In the genomic region with DNA sequence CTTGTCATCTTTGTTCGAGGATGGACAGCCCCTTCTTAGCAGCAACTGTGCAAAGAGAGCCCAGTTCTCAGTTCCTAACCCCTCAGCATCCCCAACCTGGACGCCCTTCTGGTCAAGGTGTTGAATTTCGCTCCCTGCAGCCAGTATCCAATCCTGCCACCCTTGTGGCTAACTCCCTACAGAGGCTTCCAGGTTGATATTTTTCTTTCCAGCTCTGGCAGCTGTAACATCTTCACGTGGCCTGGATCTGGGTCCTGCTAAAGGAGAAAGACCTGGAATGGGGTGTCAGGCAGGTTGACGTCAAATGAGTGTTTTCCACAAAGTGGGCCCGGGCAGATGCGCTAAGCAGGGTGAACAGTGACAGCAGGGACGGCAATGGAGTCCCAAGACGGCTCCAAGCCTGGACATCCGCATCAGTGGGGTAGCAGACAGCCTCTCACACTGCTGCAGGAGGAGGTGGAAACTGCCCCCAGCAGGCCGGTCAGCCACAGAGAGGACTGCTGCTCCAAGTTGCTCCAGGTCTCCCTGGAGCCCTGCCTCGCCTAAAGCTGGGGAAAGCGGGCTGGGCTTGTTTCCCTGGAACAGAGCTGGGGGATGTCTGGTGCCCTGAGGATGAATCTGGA, we compare ENCODE assay signal across 9 cellular contexts. TPM values are rescaled to one million over a fixed set of nuclear protein-coding genes. Genes with fewer than 3 reads are reported as not detected.
DNase-seq lines count a peak whose midpoint lies in the region; ATAC-seq and TF ChIP-seq lines count a peak whose summit lies in the region.
"Had no signal": no experiment of that assay in that cellular context is flagged by ENCODE, and none has a peak within 500 bp of the region (broad histone marks: within the 10 kb centered on the region; RNA-seq: fewer than 3 reads in every experiment).

No MANE protein-coding gene starts in this region.

- no peak overlapping the region for H2BK5ac ChIP-seq in mesendoderm (ENCODE audit: low read length)

- no peak overlapping the region for H2AK5ac ChIP-seq in mesendoderm (ENCODE audit: low read length)

- H3K23ac ChIP-seq in mesendoderm (ENCODE audit: low read length) = no peak overlapping the region

- no peak for DNase-seq in heart left ventricle
- DNase-seq in Right ventricle myocardium superior = no peak
- DNase-seq in body of pancreas = no peak
- no peak for DNase-seq in mesendoderm
- no peak for DNase-seq in vagina (ENCODE audit: extremely low spot score in 2 of 2)
- DNase-seq in activated CD4-positive, CD25-positive, alpha-beta regulatory T cell (lab: John Stamatoyannopoulos, UW) = no peak
- DNase-seq in NOMO-1 treated with dmso at 0.1 percent for 144 hours (lab: John Stamatoyannopoulos, UW; ENCODE audit: unreplicated experiment) = no peak

- H4K8ac ChIP-seq in mesendoderm (ENCODE audit: low read depth, low read length) = no peak overlapping the region

- peak overlapping the region; percentile 11 for H3K18ac ChIP-seq in mesendoderm (ENCODE audit: low read length)

- H3K27me3 ChIP-seq in heart left ventricle (peaks cover 0 to 7% (median 0%) of the 10 kb centered on the region in 9 donors), body of pancreas (no peaks in the 10 kb centered on the region), mesendoderm (ENCODE audit: insufficient read depth, low read length, poor library complexity) (no peaks in the 10 kb centered on the region), vagina (no peaks in the 10 kb centered on the region)

- no peak for TF ChIP-seq POLR2A in heart left ventricle (IDR thresholded peaks at IDR 0.05)
- no peak for TF ChIP-seq POLR2A in body of pancreas (IDR thresholded peaks at IDR 0.05)
- TF ChIP-seq POLR2A in vagina (IDR thresholded peaks at IDR 0.05) = no peak

- peaks cover 0 to 29% (median 24%) of the 10 kb centered on the region in 9 donors for H3K36me3 ChIP-seq in heart left ventricle
- H3K36me3 ChIP-seq in body of pancreas (replicated peaks in 1 of 2; ENCODE audit: insufficient read depth in 1 of 2, low read depth in 2 of 2) = peaks cover 0 to 2% of the 10 kb centered on the region in 2 donors
- H3K36me3 ChIP-seq in mesendoderm (ENCODE audit: control insufficient read depth, insufficient read depth, low read length) = peaks cover 5% of the 10 kb centered on the region
- peaks cover 0 to 30% of the 10 kb centered on the region in 2 donors for H3K36me3 ChIP-seq in vagina

- intact Hi-C loops in heart left ventricle (cut with DNase I) = loop anchor here in 2 of 10 donors (5.0 kb wide), 1 partner anchor 55 kb away; the partner anchor contains the start of gene ARFGAP1 (in 2 of the 2)
- intact Hi-C loops in Right ventricle myocardium superior (cut with DNase I) = no loop called here
- intact Hi-C loops in body of pancreas (cut with DNase I) = no loop called here
- intact Hi-C loops in vagina (cut with DNase I) = no loop called here

- peak overlapping the region; percentile 86 for H3K9ac ChIP-seq in mesendoderm (ENCODE audit: low read length)

- 81 to 86% (median 83%) methylated on average over 12 to 13 of the region's 13 CpGs for WGBS in heart left ventricle, 4 donors
- 76 to 78% methylated on average over 12 to 13 of the region's 13 CpGs for WGBS in body of pancreas, 2 donors
- no CpG with 5 or more reads among the region's 13 CpGs for WGBS in mesendoderm (ENCODE audit: extremely low coverage, insufficient coverage, low lambda C conversion rate)

- H3K79me2 ChIP-seq in mesendoderm (ENCODE audit: control insufficient read depth, insufficient read depth, low read length) = peaks cover 34% of the 10 kb centered on the region

- H3K4ac ChIP-seq in mesendoderm (ENCODE audit: low read depth, low read length) = peak overlapping the region; percentile 61

- peak overlapping the region; percentile 88 for H3K4me2 ChIP-seq in mesendoderm (ENCODE audit: low read length)

- no peak for TF ChIP-seq CTCF in heart left ventricle (IDR thresholded peaks at IDR 0.05)
- TF ChIP-seq CTCF in body of pancreas (IDR thresholded peaks at IDR 0.05) = no peak
- no peak for TF ChIP-seq CTCF in vagina (IDR thresholded peaks at IDR 0.05)

- no peak overlapping the region for H2BK15ac ChIP-seq in mesendoderm (replicated peaks; ENCODE audit: low read depth)

- peaks cover 8% of the 10 kb centered on the region for H3K79me1 ChIP-seq in mesendoderm (ENCODE audit: low read length)

- H4K5ac ChIP-seq in mesendoderm (ENCODE audit: low read length) = no peak overlapping the region

- ATAC-seq in heart left ventricle (no peak), Right ventricle myocardium superior (ENCODE audit: poor library complexity) (no peak), body of pancreas (no peak), HG03108 (IDR thresholded peaks at IDR 0.05; ENCODE audit: unreplicated experiment) (no peak)

- H2BK120ac ChIP-seq in mesendoderm (ENCODE audit: low read depth, low read length) = no peak overlapping the region

- H3K4me1 ChIP-seq in heart left ventricle = peaks cover 4 to 41% (median 34%) of the 10 kb centered on the region in 12 donors
- peaks cover 42% of the 10 kb centered on the region for H3K4me1 ChIP-seq in body of pancreas
- peaks cover 5% of the 10 kb centered on the region for H3K4me1 ChIP-seq in mesendoderm (ENCODE audit: control insufficient read depth, low read depth, low read length)
- peaks cover 42% of the 10 kb centered on the region for H3K4me1 ChIP-seq in vagina

- no peaks in the 10 kb centered on the region for H3K9me3 ChIP-seq in heart left ventricle
- H3K9me3 ChIP-seq in body of pancreas = no peaks in the 10 kb centered on the region
- H3K9me3 ChIP-seq in vagina = no peaks in the 10 kb centered on the region

- peak overlapping the region in 9 of 12 donors; percentile 75 to 92 (median 85) for H3K27ac ChIP-seq in heart left ventricle
- peak overlapping the region; percentile 54 to 90 (median 78) for H3K27ac ChIP-seq in body of pancreas
- H3K27ac ChIP-seq in mesendoderm (ENCODE audit: low read depth, low read length) = no peak overlapping the region
- peak overlapping the region; percentile 56 for H3K27ac ChIP-seq in vagina

- H3K4me3 ChIP-seq in heart left ventricle (peak overlapping the region; percentile 38 to 100 (median 96)), body of pancreas (peak overlapping the region in 1 of 2 donors; percentile 25), mesendoderm (ENCODE audit: low read length) (no peak overlapping the region), vagina (peak overlapping the region; percentile 91)

- H3K56ac ChIP-seq in mesendoderm (ENCODE audit: low read length) = peak overlapping the region; percentile 91

RNA-seq across cellular contexts. Expression of gene YTHDF1, which starts 1.0 kb away (rescaled TPM):
- total RNA-seq in heart left ventricle (10 to 100 TPM; 21.4 to 38.2 (median 22.6) TPM), Right ventricle myocardium superior (21.1 TPM), body of pancreas (10 to 100 TPM; 15.8 to 16.2 TPM), vagina (27.7 TPM)
- polyA plus RNA-seq in heart left ventricle = 10 to 100 TPM; 14.7 to 20.2 TPM
- 54.2 TPM for polyA plus RNA-seq in mesendoderm (2013, experiment 1 of 2)
- 53.8 TPM for polyA plus RNA-seq in mesendoderm (2013, experiment 2 of 2)

RNA-seq across cellular contexts. Expression of gene BIRC7, which starts 18.7 kb away (rescaled TPM):
- total RNA-seq in heart left ventricle (1 to 10 TPM in 2 of 9 donors, under 1 TPM in 4, not detected in 3; 0.20 to 5.6 (median 0.50) TPM), Right ventricle myocardium superior (0.22 TPM), body of pancreas (not detected), vagina (2.7 TPM)
- polyA plus RNA-seq in heart left ventricle = not detected
- not detected for polyA plus RNA-seq in mesendoderm (2013, experiment 1 of 2)
- not detected for polyA plus RNA-seq in mesendoderm (2013, experiment 2 of 2)

RNA-seq across cellular contexts. Expression of gene NKAIN4, which starts 37.3 kb away (rescaled TPM):
- total RNA-seq in heart left ventricle = not detected
- polyA plus RNA-seq in heart left ventricle = not detected
- not detected for total RNA-seq in Right ventricle myocardium superior
- total RNA-seq in body of pancreas = not detected
- polyA plus RNA-seq in mesendoderm (2013, experiment 1 of 2) = 0.41 TPM
- polyA plus RNA-seq in mesendoderm (2013, experiment 2 of 2) = 0.59 TPM
- not detected for total RNA-seq in vagina
- total RNA-seq: SK-MEL-5 had no signal

RNA-seq across cellular contexts. Expression of gene ARFGAP1, which starts 55.7 kb away (rescaled TPM):
- total RNA-seq in heart left ventricle = 10 to 100 TPM; 14.3 to 51.6 (median 29.2) TPM
- polyA plus RNA-seq in heart left ventricle = 10 to 100 TPM; 41.8 to 43.8 TPM
- total RNA-seq in Right ventricle myocardium superior = 25.3 TPM
- 100 to 1,000 TPM in 1 of 2 donors, 10 to 100 TPM in 1; 52.7 to 162 TPM for total RNA-seq in body of pancreas
- polyA plus RNA-seq in mesendoderm (2013, experiment 1 of 2) = 36.8 TPM
- polyA plus RNA-seq in mesendoderm (2013, experiment 2 of 2) = 36.1 TPM
- total RNA-seq in vagina = 44.7 TPM
